In genomic region chr3:56787784-56788256, GRCh38 we compare ENCODE assay signal across 9 cellular contexts. TPM values are rescaled to one million over a fixed set of nuclear protein-coding genes. Genes with fewer than 3 reads are reported as not detected.
DNase-seq lines count a peak whose midpoint lies in the region; ATAC-seq and TF ChIP-seq lines count a peak whose summit lies in the region.
"Had no signal": no experiment of that assay in that cellular context is flagged by ENCODE, and none has a peak within 500 bp of the region (broad histone marks: within the 10 kb centered on the region; RNA-seq: fewer than 3 reads in every experiment).

No MANE protein-coding gene starts in this region.

- no peaks in the 10 kb centered on the region for H3K27me3 ChIP-seq in adrenal gland

- H3K27me3 Mint-ChIP-seq in nephron progenitor cell (ENCODE audit: low read depth, poor library complexity) (peaks cover 8% of the 10 kb centered on the region), HFFc6 (ENCODE audit: insufficient read depth) (peaks cover 4% of the 10 kb centered on the region)

- H3K4me2 ChIP-seq in OCI-LY7 (ENCODE audit: low read length): peak overlapping the region; percentile 22; the same call in 1 of the 2 replicates

- no TSS peak for BruUV-seq in OCI-LY7 (replicated peaks; lab: Mats Ljungman, UMichigan)

- no peak overlapping the region for H2AFZ ChIP-seq in OCI-LY7 (ENCODE audit: low read length)

- TF ChIP-seq POLR2A in adrenal gland (IDR thresholded peaks at IDR 0.05): no peak

- H4K20me1 ChIP-seq in OCI-LY7 (ENCODE audit: insufficient read depth, low read length): no peaks in the 10 kb centered on the region

- 77 to 91% (median 81%) methylated on average over 4 to 6 of the region's 6 CpGs for WGBS in adrenal gland, 4 donors

- H3K4me1 ChIP-seq in OCI-LY7 (ENCODE audit: insufficient read depth, low read length, poor library complexity, severe bottlenecking) (peaks cover 54% of the 10 kb centered on the region), adrenal gland (replicated peaks in 1 of 2) (peaks cover 85 to 100% of the 10 kb centered on the region in 2 donors)

- H3K9me3 ChIP-seq in OCI-LY7 (ENCODE audit: low read length): no peaks in the 10 kb centered on the region
- no peaks in the 10 kb centered on the region for H3K9me3 ChIP-seq in adrenal gland (replicated peaks in 1 of 3)

- H3K4me1 Mint-ChIP-seq in nephron progenitor cell (peaks cover 21% of the 10 kb centered on the region), HFFc6 (ENCODE audit: low read depth) (peaks cover 25% of the 10 kb centered on the region)

- H3K27ac ChIP-seq in OCI-LY7 (ENCODE audit: low read depth, low read length, poor library complexity, severe bottlenecking) (no peak overlapping the region), adrenal gland (peak overlapping the region in 3 of 5 donors; percentile 38 to 78 (median 68))

- H3K4me3 ChIP-seq in OCI-LY7 (ENCODE audit: low read depth, low read length, poor library complexity, severe bottlenecking): no peak overlapping the region
- H3K4me3 ChIP-seq in adrenal gland: no peak overlapping the region

- H3K27ac Mint-ChIP-seq in nephron progenitor cell (peak overlapping the region; percentile 57), HFFc6 (no peak overlapping the region)

- H3K36me3 ChIP-seq in OCI-LY7 (ENCODE audit: insufficient read depth, low read length) (no peaks in the 10 kb centered on the region), adrenal gland (replicated peaks in 1 of 2) (no peaks in the 10 kb centered on the region)

- no peaks in the 10 kb centered on the region for H3K9me2 ChIP-seq in OCI-LY7 (ENCODE audit: insufficient read depth, low read length)

- CTCF ChIA-PET in OCI-LY7 (lab: Charles Lee; ENCODE audit: unreplicated experiment): interaction anchor here (1.5 kb wide), 1 partner anchor 9 kb away, joined by 3 read pairs; no protein-coding TSS in a partner anchor

- H3K9me3 Mint-ChIP-seq in nephron progenitor cell (no peaks in the 10 kb centered on the region), HFFc6 (no peaks in the 10 kb centered on the region)
- H3K9me3 Mint-ChIP-seq: nephron had no signal

- no peaks in the 10 kb centered on the region for H3K36me3 Mint-ChIP-seq in nephron progenitor cell (ENCODE audit: low read depth)
- H3K36me3 Mint-ChIP-seq in HFFc6 (ENCODE audit: low read depth): no peaks in the 10 kb centered on the region

- no peak for TF ChIP-seq CTCF in OCI-LY7 (conservative IDR thresholded peaks at IDR 0.05; ENCODE audit: low read length)
- no peak for TF ChIP-seq CTCF in adrenal gland (IDR thresholded peaks at IDR 0.05)
- no peak for TF ChIP-seq CTCF in nephron progenitor cell (IDR thresholded peaks at IDR 0.05)
- TF ChIP-seq CTCF in HFFc6 (IDR thresholded peaks at IDR 0.05): no peak

- DNase-seq in GDM1 (lab: John Stamatoyannopoulos, UW) (peak; percentile 12), OCI-LY7 (ENCODE audit: low spot score) (no peak), adrenal gland (peak in 1 of 7 donors; percentile 27), nephron progenitor cell (no peak), DMS53 (lab: John Stamatoyannopoulos, UW) (no peak), HFFc6 (no peak)

- no peak overlapping the region for H3K4me3 Mint-ChIP-seq in nephron progenitor cell
- H3K4me3 Mint-ChIP-seq in HFFc6: no peak overlapping the region

- no peaks in the 10 kb centered on the region for H3K79me2 ChIP-seq in OCI-LY7 (ENCODE audit: insufficient read depth, low read depth, low read length)

- no peak for ATAC-seq in HG02678 (IDR thresholded peaks at IDR 0.05; ENCODE audit: unreplicated experiment)
- no peak for ATAC-seq in SK-N-SH treated with all-trans-retinoic acid at 6 μM for 48 hours

- intact Hi-C loops in OCI-LY7 (cut with micrococcal nuclease; ENCODE audit: unreplicated experiment) (no loop called here), adrenal gland (cut with DNase I) (no loop called here)

- POLR2A ChIA-PET in OCI-LY7 (lab: Charles Lee): interaction anchor here (0.8 to 3.9 kb wide), 6 partner anchors 8 to 33 kb away, joined by 3 to 33 read pairs (median 4); no protein-coding TSS in a partner anchor

TF ChIP-seq in SK-N-SH treated with all-trans-retinoic acid at 6 μM for 48 hours, 23 proteins besides CTCF, POLR2A, EP300 and RAD21:
- TF ChIP-seq, protein P1, sequence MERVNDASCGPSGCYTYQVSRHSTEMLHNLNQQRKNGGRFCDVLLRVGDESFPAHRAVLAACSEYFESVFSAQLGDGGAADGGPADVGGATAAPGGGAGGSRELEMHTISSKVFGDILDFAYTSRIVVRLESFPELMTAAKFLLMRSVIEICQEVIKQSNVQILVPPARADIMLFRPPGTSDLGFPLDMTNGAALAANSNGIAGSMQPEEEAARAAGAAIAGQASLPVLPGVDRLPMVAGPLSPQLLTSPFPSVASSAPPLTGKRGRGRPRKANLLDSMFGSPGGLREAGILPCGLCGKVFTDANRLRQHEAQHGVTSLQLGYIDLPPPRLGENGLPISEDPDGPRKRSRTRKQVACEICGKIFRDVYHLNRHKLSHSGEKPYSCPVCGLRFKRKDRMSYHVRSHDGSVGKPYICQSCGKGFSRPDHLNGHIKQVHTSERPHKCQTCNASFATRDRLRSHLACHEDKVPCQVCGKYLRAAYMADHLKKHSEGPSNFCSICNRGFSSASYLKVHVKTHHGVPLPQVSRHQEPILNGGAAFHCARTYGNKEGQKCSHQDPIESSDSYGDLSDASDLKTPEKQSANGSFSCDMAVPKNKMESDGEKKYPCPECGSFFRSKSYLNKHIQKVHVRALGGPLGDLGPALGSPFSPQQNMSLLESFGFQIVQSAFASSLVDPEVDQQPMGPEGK (CRISPR knock-in tag; IDR thresholded peaks at IDR 0.05; ENCODE audit: borderline replicate concordance): no peak
- no peak for TF ChIP-seq ZNF565 (CRISPR knock-in tag; conservative IDR thresholded peaks at IDR 0.05; ENCODE audit: low read depth)

RNA-seq across cellular contexts. Expression of gene ARHGEF3, which starts 13.9 kb away (rescaled TPM):
- 10.8 and 14.1 TPM in 2 replicates for total RNA-seq in OCI-LY7 (2014; rRNA removed; shearing (Covaris generic))
- 21.7 and 26.9 TPM in 2 replicates for total RNA-seq in OCI-LY7 (2022)
- total RNA-seq in adrenal gland: 100 to 1,000 TPM in 1 of 8 donors, 10 to 100 TPM in 7; 49.4 to 110 (median 70.4) TPM
- polyA plus RNA-seq in adrenal gland: 100 to 1,000 TPM in 1 of 3 donors, 10 to 100 TPM in 2; 26.6 to 122 (median 33.9) TPM
- 1 to 10 TPM; 1.7 to 5.9 (median 2.4) TPM for total RNA-seq in HFFc6 (2021; fragmentation: NEBNext Ultra II Directional; extraction: Animal tissue kit (Norgen Biotek cat#: 25700))
